Comparison of ENCODE assay signal across 12 cellular contexts in the genomic region with DNA sequence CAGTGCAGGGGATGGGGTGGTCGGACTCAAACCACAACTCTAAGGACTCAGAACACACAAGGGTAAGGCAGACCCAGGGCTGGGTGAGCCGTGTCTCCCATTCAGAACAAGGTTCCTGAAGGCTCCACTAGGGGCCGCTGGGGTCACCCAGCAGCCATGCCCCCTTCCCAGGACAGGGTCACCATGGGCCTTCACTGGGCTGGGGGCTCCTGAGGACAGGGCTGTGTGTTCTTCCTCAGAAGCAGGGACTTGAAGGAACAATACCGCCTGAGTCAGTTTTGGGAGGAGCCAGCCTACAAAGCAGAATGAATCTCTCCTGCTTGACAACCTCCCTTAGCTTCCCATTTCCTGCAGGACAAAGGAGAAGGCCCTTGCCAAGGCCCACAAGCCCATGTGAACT. TPM values are rescaled to one million over a fixed set of nuclear protein-coding genes. Genes with fewer than 3 reads are reported as not detected.
DNase-seq lines count a peak whose midpoint lies in the region; ATAC-seq and TF ChIP-seq lines count a peak whose summit lies in the region.
"Had no signal": no experiment of that assay in that cellular context is flagged by ENCODE, and none has a peak within 500 bp of the region (broad histone marks: within the 10 kb centered on the region; RNA-seq: fewer than 3 reads in every experiment).

No MANE protein-coding gene starts in this region.

- H3K27ac Mint-ChIP-seq in natural killer cell (no peak overlapping the region), glutamatergic neuron (ENCODE audit: unreplicated experiment) (peak overlapping the region; percentile 25)
- no peak overlapping the region for H3K27ac Mint-ChIP-seq in natural killer cell treated with Interleukin-12 subunit alpha and Interleukin-12 subunit beta and Interleukin-15 and Interleukin-18, amount 100 ng/mL, for 72 hours

- peaks cover 0 to 7% of the 10 kb centered on the region in 2 experiments; a peak in 1 of 4 replicates for H3K4me1 ChIP-seq in SK-N-SH (ENCODE audit: control insufficient read depth in 1 of 2, insufficient read depth in 2 of 2, low read depth in 1 of 2, low read length in 1 of 2)
- peaks cover 6 to 9% (median 9%) of the 10 kb centered on the region in 4 donors for H3K4me1 ChIP-seq in upper lobe of left lung

- H3K36me3 Mint-ChIP-seq in natural killer cell (no peaks in the 10 kb centered on the region), glutamatergic neuron (ENCODE audit: unreplicated experiment) (no peaks in the 10 kb centered on the region)
- H3K36me3 Mint-ChIP-seq in natural killer cell treated with Interleukin-12 subunit alpha and Interleukin-12 subunit beta and Interleukin-15 and Interleukin-18, amount 100 ng/mL, for 72 hours, result no peaks in the 10 kb centered on the region

- ATAC-seq in natural killer cell (peak in 2 of 3 donors; percentile 42 to 53), upper lobe of left lung (ENCODE audit: low FRiP score in 2 of 2) (no peak), GM18519 (IDR thresholded peaks at IDR 0.05; ENCODE audit: low FRiP score, unreplicated experiment) (no peak)
- no peak for ATAC-seq in natural killer cell treated with Interleukin-12 subunit alpha and Interleukin-12 subunit beta and Interleukin-15 and Interleukin-18, amount 100 ng/mL, for 72 hours

- H3K9me3 Mint-ChIP-seq in natural killer cell (no peaks in the 10 kb centered on the region), glutamatergic neuron (ENCODE audit: unreplicated experiment) (peaks cover 7% of the 10 kb centered on the region)
- no peaks in the 10 kb centered on the region for H3K9me3 Mint-ChIP-seq in natural killer cell treated with Interleukin-12 subunit alpha and Interleukin-12 subunit beta and Interleukin-15 and Interleukin-18, amount 100 ng/mL, for 72 hours

- H3K27me3 ChIP-seq in SK-N-SH (ENCODE audit: insufficient read depth) (no peaks in the 10 kb centered on the region), upper lobe of left lung (no peaks in the 10 kb centered on the region)

- CTCF ChIA-PET in SK-N-SH (lab: Yijun Ruan, JAX), result interaction anchor here (0.6 to 1.1 kb wide), 4 partner anchors 9 to 54 kb away, joined by 3 to 4 read pairs (median 3); no protein-coding TSS in a partner anchor

- no peaks in the 10 kb centered on the region for H4K20me1 ChIP-seq in SK-N-SH (ENCODE audit: insufficient read depth)

- H3K4me3 Mint-ChIP-seq in natural killer cell, result no peak overlapping the region
- no peak overlapping the region for H3K4me3 Mint-ChIP-seq in natural killer cell treated with Interleukin-12 subunit alpha and Interleukin-12 subunit beta and Interleukin-15 and Interleukin-18, amount 100 ng/mL, for 72 hours
- H3K4me3 Mint-ChIP-seq in glutamatergic neuron (ENCODE audit: unreplicated experiment), result peak overlapping the region; percentile 14

- H3K36me3 ChIP-seq in SK-N-SH (replicated peaks in 1 of 2; ENCODE audit: control insufficient read depth in 1 of 2, insufficient read depth in 2 of 2, low read length in 1 of 2) (no peaks in the 10 kb centered on the region), upper lobe of left lung (no peaks in the 10 kb centered on the region)

- no peaks in the 10 kb centered on the region for H3F3A ChIP-seq in SK-N-SH (replicated peaks; ENCODE audit: insufficient read depth)

- no peak overlapping the region for H3K4me2 ChIP-seq in SK-N-SH

- TF ChIP-seq RAD21 in SK-N-SH (IDR thresholded peaks at IDR 0.05; ENCODE audit: low read length), result peak; percentile 37; the same call in 1 of the 2 replicates

- no peak overlapping the region for H3K9ac ChIP-seq in SK-N-SH

- H3K27ac ChIP-seq in SK-N-SH (ENCODE audit: low read depth in 2 of 2, low read length in 1 of 2), result no peak overlapping the region
- peak overlapping the region in 3 of 4 donors; percentile 35 to 72 (median 70) for H3K27ac ChIP-seq in upper lobe of left lung

- WGBS in SK-N-SH (ENCODE audit: low lambda C conversion rate), result 88% methylated on average over 1 of the region's 4 CpGs
- WGBS in upper lobe of left lung, 2 donors, result 44 to 80% methylated on average over 1 to 4 of the region's 4 CpGs

- H3K4me3 ChIP-seq in SK-N-SH (ENCODE audit: low read depth in 2 of 2, low read length in 1 of 2) (no peak overlapping the region), upper lobe of left lung (no peak overlapping the region)

- H3K4me1 Mint-ChIP-seq in natural killer cell, result peaks cover 0 to 10% of the 10 kb centered on the region in 2 donors
- H3K4me1 Mint-ChIP-seq in natural killer cell treated with Interleukin-12 subunit alpha and Interleukin-12 subunit beta and Interleukin-15 and Interleukin-18, amount 100 ng/mL, for 72 hours (ENCODE audit: low read depth in 2 of 2), result peaks cover 0 to 10% of the 10 kb centered on the region in 2 donors
- peaks cover 34% of the 10 kb centered on the region for H3K4me1 Mint-ChIP-seq in glutamatergic neuron (ENCODE audit: low read depth, unreplicated experiment)

- TF ChIP-seq EP300 in SK-N-SH (IDR thresholded peaks at IDR 0.05; ENCODE audit: borderline replicate concordance in 1 of 2, low read depth in 1 of 2, low read length in 1 of 2), result no peak
- TF ChIP-seq EP300 in upper lobe of left lung (IDR thresholded peaks at IDR 0.05), result no peak

- POLR2A ChIA-PET in SK-N-SH (lab: Yijun Ruan, JAX), result no interaction called here

- H3K79me2 ChIP-seq in SK-N-SH (ENCODE audit: insufficient read depth), result no peaks in the 10 kb centered on the region

- TF ChIP-seq POLR2A in upper lobe of left lung (IDR thresholded peaks at IDR 0.05), result no peak

- H3K9me3 ChIP-seq in SK-N-SH, result no peaks in the 10 kb centered on the region
- no peaks in the 10 kb centered on the region for H3K9me3 ChIP-seq in upper lobe of left lung

- H3K9me2 ChIP-seq in SK-N-SH, result no peaks in the 10 kb centered on the region

- no peak for DNase-seq in natural killer cell
- no peak for DNase-seq in natural killer cell treated with Interleukin-12 subunit alpha and Interleukin-12 subunit beta and Interleukin-15 and Interleukin-18, amount 100 ng/mL, for 72 hours (ENCODE audit: low spot score)
- DNase-seq in SK-N-SH, result peak; percentile 56
- DNase-seq in glutamatergic neuron, result peak; percentile 49
- no peak for DNase-seq in upper lobe of left lung
- no peak for DNase-seq in NCI-H226
- DNase-seq in UCSD-AML1 (lab: John Stamatoyannopoulos, UW; ENCODE audit: unreplicated experiment), result no peak
- DNase-seq: activated effector memory CD4-positive, alpha-beta T cell treated with Interleukin-2 at 50 U/mL for 16 hours; EL; KG1; SHP77 treated with DMSO at 0.1 percent for 48 hours had no signal

- intact Hi-C loops in natural killer cell (cut with micrococcal nuclease), result no loop called here

- no peak overlapping the region for H2AFZ ChIP-seq in SK-N-SH (ENCODE audit: low read depth)

- peaks cover 8 to 16% of the 10 kb centered on the region in 2 donors for H3K27me3 Mint-ChIP-seq in natural killer cell (ENCODE audit: low read depth in 2 of 2)
- H3K27me3 Mint-ChIP-seq in natural killer cell treated with Interleukin-12 subunit alpha and Interleukin-12 subunit beta and Interleukin-15 and Interleukin-18, amount 100 ng/mL, for 72 hours, result peaks cover 0 to 14% of the 10 kb centered on the region in 2 donors
- peaks cover 10% of the 10 kb centered on the region for H3K27me3 Mint-ChIP-seq in glutamatergic neuron (ENCODE audit: unreplicated experiment)

- TF ChIP-seq CTCF in natural killer cell (IDR thresholded peaks at IDR 0.05), result peak; percentile 13
- peak; percentile 34 for TF ChIP-seq CTCF in SK-N-SH (IDR thresholded peaks at IDR 0.05)
- TF ChIP-seq CTCF in glutamatergic neuron (IDR thresholded peaks at IDR 0.05; ENCODE audit: partially characterized antibody, unreplicated experiment), result peak; percentile 42
- TF ChIP-seq CTCF in upper lobe of left lung (IDR thresholded peaks at IDR 0.05), result peak in 4 of 6 experiments; percentile 23 to 44 (median 36)

TF ChIP-seq in SK-N-SH, 30 proteins besides CTCF, POLR2A, EP300 and RAD21:
- no peak for TF ChIP-seq RCOR1 (IDR thresholded peaks at IDR 0.05; ENCODE audit: low read length)
- no peak for TF ChIP-seq MEF2A (IDR thresholded peaks at IDR 0.05; ENCODE audit: borderline replicate concordance, low read depth)
- TF ChIP-seq NFIC (IDR thresholded peaks at IDR 0.05; ENCODE audit: borderline replicate concordance), result no peak
- TF ChIP-seq SMC3 (IDR thresholded peaks at IDR 0.05; ENCODE audit: low read depth, low read length), result no peak
- TF ChIP-seq FOSL2 (IDR thresholded peaks at IDR 0.05; ENCODE audit: borderline replicate concordance, low read depth), result no peak
- TF ChIP-seq TEAD4 (IDR thresholded peaks at IDR 0.05; ENCODE audit: borderline replicate concordance, insufficient read depth), result no peak
- TF ChIP-seq TAF1 (IDR thresholded peaks at IDR 0.05; ENCODE audit: borderline replicate concordance, low read depth, low read length), result no peak

RNA-seq across cellular contexts. Expression of a gene that starts 15.4 kb away (rescaled TPM):
- total RNA-seq in natural killer cell (1 to 10 TPM in 2 of 3 donors, under 1 TPM in 1; 0.56 to 2.1 (median 1.1) TPM), glutamatergic neuron (ENCODE audit: unreplicated experiment) (126 TPM), upper lobe of left lung (1 to 10 TPM; 2.7 to 9.9 (median 3.5) TPM)
- total RNA-seq in natural killer cell treated with Interleukin-12 subunit alpha and Interleukin-12 subunit beta and Interleukin-15 and Interleukin-18, amount 100 ng/mL, for 72 hours, result 1 to 10 TPM in 1 of 2 donors, under 1 TPM in 1; 0.62 to 2.0 TPM
- polyA plus RNA-seq in SK-N-SH (2012; rRNA removed), result 1.9 and 2.9 TPM in 2 replicates
- polyA plus RNA-seq in SK-N-SH (2012; cell fraction: cytosol; rRNA removed), result 1.1 and 1.6 TPM in 2 replicates
- 3.5 and 4.9 TPM in 2 replicates for polyA plus RNA-seq in SK-N-SH (2012; cell fraction: nucleus; rRNA removed)

RNA-seq across cellular contexts. Expression of a gene that starts 41.4 kb away (rescaled TPM):
- total RNA-seq in natural killer cell (10 to 100 TPM; 38.7 to 60.4 (median 48.5) TPM), glutamatergic neuron (ENCODE audit: unreplicated experiment) (44.2 TPM), upper lobe of left lung (10 to 100 TPM; 40.0 to 73.3 (median 50.9) TPM)
- total RNA-seq in natural killer cell treated with Interleukin-12 subunit alpha and Interleukin-12 subunit beta and Interleukin-15 and Interleukin-18, amount 100 ng/mL, for 72 hours, result 10 to 100 TPM; 56.7 to 80.3 TPM
- polyA plus RNA-seq in SK-N-SH (2012; rRNA removed), result 68.0 and 72.4 TPM in 2 replicates
- polyA plus RNA-seq in SK-N-SH (2012; cell fraction: cytosol; rRNA removed), result 36.6 and 49.4 TPM in 2 replicates
- 62.5 and 88.2 TPM in 2 replicates for polyA plus RNA-seq in SK-N-SH (2012; cell fraction: nucleus; rRNA removed)

Comparison
In these comparisons a context has a peak if more than half of its experiments do, and no peak if none do; other contexts are left out.
1. ATAC-seq: peak in natural killer cell (2 of 3); none in natural killer cell treated with Interleukin-12 subunit alpha and Interleukin-12 subunit beta and Interleukin-15 and Interleukin-18, amount 100 ng/mL, for 72 hours (0 of 2), upper lobe of left lung (0 of 2) and GM18519 (single experiment).
2. DNase-seq: peak in SK-N-SH (single experiment) and glutamatergic neuron (single experiment); none in natural killer cell (single experiment), natural killer cell treated with Interleukin-12 subunit alpha and Interleukin-12 subunit beta and Interleukin-15 and Interleukin-18, amount 100 ng/mL, for 72 hours (single experiment), upper lobe of left lung (0 of 2), NCI-H226 (single experiment) and UCSD-AML1 (single experiment).
3. H3K27ac ChIP-seq: peak in upper lobe of left lung (3 of 4); none in SK-N-SH (0 of 2).
4. RNA of a gene that starts 15.4 kb away (total RNA-seq): 126 TPM in glutamatergic neuron (single experiment); 2.7 to 9.9 TPM in upper lobe of left lung, 0.62 to 2.0 TPM in natural killer cell treated with Interleukin-12 subunit alpha and Interleukin-12 subunit beta and Interleukin-15 and Interleukin-18, amount 100 ng/mL, for 72 hours and 0.56 to 2.1 TPM in natural killer cell; every median in the first group is over 10 times any median in the second.
5. Peak in every context shown above with its lines, with median percentiles within 50 percentile points of each other: CTCF ChIP-seq.